Comparison of ENCODE assay signal across 23 cellular contexts in the genomic region with DNA sequence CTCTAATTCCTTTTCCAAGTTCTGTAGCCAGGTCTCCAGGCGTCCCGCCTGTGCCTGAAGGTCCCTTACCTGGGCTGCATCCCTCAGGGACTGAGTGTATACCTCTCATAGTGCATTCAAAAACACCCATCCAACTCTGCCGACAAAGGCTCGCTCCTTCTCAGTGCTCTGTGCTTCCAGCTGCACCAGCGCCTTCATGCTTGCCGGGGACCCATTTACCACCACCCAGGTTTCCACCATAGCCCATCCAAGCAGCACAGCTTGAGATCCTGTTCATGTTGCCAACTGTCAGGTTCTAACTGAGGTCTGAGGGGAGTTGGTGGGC.
"Had no signal": no experiment of that assay in that cellular context is flagged by ENCODE, and none has a peak within 500 bp of the region (broad histone marks: within the 10 kb centered on the region; RNA-seq: fewer than 3 reads in every experiment).

No MANE protein-coding gene starts in this region.

- DNase-seq: effector memory CD4-positive, alpha-beta T cell; esophagus squamous epithelium; foreskin melanocyte; heart right ventricle; kidney glomerular epithelial cell; left colon; left ventricle myocardium inferior; natural killer cell; retina; stimulated activated CD4-positive, alpha-beta T cell treated with anti-CD3 and anti-CD28 coated beads, Interleukin-12 subunit alpha, Interleukin-12 subunit beta, amount 100 ng/mL, for 4 hours; stimulated activated CD4-positive, alpha-beta T cell treated with anti-CD3 and anti-CD28 coated beads, Interleukin-1b, Interleukin-23, amount 100 ng/mL, for 48 hours; stimulated activated CD4-positive, alpha-beta T cell treated with anti-CD3 and anti-CD28 coated beads, Interleukin-4, amount 100 ng/mL, for 1 hour; stimulated activated CD8-positive, alpha-beta memory T cell treated with anti-CD3 and anti-CD28 coated beads, Interleukin-4, amount 100 ng/mL, for 48 hours; stimulated activated naive CD4-positive, alpha-beta T cell treated with Interleukin-2 at 50 U/mL for 16 hours; stomach had no signal

- H3K4me1 ChIP-seq: esophagus squamous epithelium, heart right ventricle, left ventricle myocardium inferior, lower lobe of right lung, pancreas, stomach, thyroid gland, vagina had no signal

- ATAC-seq: left colon had no signal

- H3K4me2 ChIP-seq: smooth muscle cell had no signal

- H3K4me3 ChIP-seq: coronary artery, esophagus squamous epithelium, heart right ventricle, left ventricle myocardium inferior, lower lobe of right lung, pancreas, smooth muscle cell, stomach, thyroid gland, vagina had no signal

- H3K27me3 ChIP-seq: esophagus squamous epithelium, heart right ventricle, neutrophil, pancreas, stomach, thyroid gland, vagina had no signal

- FAIRE-seq: endometrium, pancreas had no signal

- H3K9me3 ChIP-seq: esophagus squamous epithelium, left ventricle myocardium inferior, lower lobe of right lung, neutrophil, pancreas, thyroid gland, vagina had no signal

- H3K27ac ChIP-seq: coronary artery, esophagus squamous epithelium, heart right ventricle, left ventricle myocardium inferior, lower lobe of right lung, neutrophil, pancreas, stomach, thyroid gland, vagina had no signal

- H3K36me3 ChIP-seq: esophagus squamous epithelium, heart right ventricle, left ventricle myocardium inferior, lower lobe of right lung, neutrophil, pancreas, stomach, thyroid gland, vagina had no signal
